In the genomic region with DNA sequence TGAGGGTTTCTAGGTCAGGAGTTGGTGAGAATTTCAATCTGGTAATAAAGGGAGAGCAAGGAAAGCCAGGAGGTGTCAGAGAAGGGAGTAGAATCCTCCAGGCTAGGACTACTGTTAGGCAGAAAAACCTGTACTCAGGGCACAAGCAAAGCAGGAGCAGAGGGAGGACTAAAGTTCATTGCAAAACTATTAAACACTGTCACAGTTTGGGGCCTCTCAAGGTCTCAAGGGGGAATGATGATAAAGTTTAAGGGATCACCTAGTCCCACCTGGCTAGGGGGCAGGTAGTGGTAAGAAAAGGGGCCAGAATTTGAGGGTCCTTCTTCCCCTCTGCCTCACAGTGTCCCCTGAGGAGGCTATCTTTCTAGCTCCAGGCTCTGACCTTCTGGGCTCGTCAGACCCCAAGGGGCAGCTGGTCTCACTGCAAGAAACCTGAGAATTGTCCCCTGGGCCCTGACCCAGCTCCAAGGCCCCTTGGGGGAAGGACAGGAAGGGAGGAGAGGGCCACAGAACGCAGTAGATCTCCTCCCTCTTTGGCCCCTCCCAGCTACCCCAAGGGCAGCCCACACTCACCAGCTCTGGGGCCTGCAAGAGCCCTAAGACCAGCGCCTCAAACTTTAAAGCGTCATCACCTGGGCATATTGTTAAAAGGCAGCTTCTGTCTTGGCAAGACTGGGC, we compare ENCODE assay signal across 8 cellular contexts. TPM values are rescaled to one million over a fixed set of nuclear protein-coding genes. Genes with fewer than 3 reads are reported as not detected.
A peak's percentile ranks its signal among the peaks of the same experiment; 100 is the strongest.
DNase-seq lines count a peak whose midpoint lies in the region; ATAC-seq and TF ChIP-seq lines count a peak whose summit lies in the region.

No MANE protein-coding gene starts in this region.

- no TSS peak for BruUV-seq in PC-9 (replicated peaks; lab: Mats Ljungman, UMichigan)

- no peaks in the 10 kb centered on the region for H4K20me1 ChIP-seq in PC-9 (ENCODE audit: insufficient read depth)

- H3K36me3 ChIP-seq in PC-9 (ENCODE audit: low read depth) (no peaks in the 10 kb centered on the region), body of pancreas (replicated peaks in 1 of 2; ENCODE audit: insufficient read depth in 1 of 2, low read depth in 2 of 2) (no peaks in the 10 kb centered on the region), lower lobe of right lung (no peaks in the 10 kb centered on the region), tibial artery (no peaks in the 10 kb centered on the region)

- peak overlapping the region; percentile 71; the same call in 1 of the 2 replicates for H3K4me3 ChIP-seq in PC-9
- peak overlapping the region; percentile 42 to 59 for H3K4me3 ChIP-seq in body of pancreas
- peak overlapping the region; percentile 86 for H3K4me3 ChIP-seq in lower lobe of right lung
- peak overlapping the region; percentile 77 to 86 for H3K4me3 ChIP-seq in tibial artery

- DNase-seq in PC-9: no peak
- DNase-seq in body of pancreas: peak; percentile 28 to 64 (median 56)
- peak; percentile 74 for DNase-seq in lower lobe of right lung
- peak; percentile 74 to 80 for DNase-seq in tibial artery
- DNase-seq in NCI-H2107 treated with DMSO at 0.1 percent for 48 hours (lab: John Stamatoyannopoulos, UW; ENCODE audit: unreplicated experiment): no peak
- DNase-seq in glomerular visceral epithelial cell (ENCODE audit: extremely low spot score): no peak

- intact Hi-C loops in PC-9 (cut with micrococcal nuclease; ENCODE audit: unreplicated experiment): loop anchor here (5.0 kb wide), 1 partner anchor 91 kb away; no protein-coding TSS in a partner anchor
- intact Hi-C loops in body of pancreas (cut with DNase I): no loop called here
- intact Hi-C loops in lower lobe of right lung (cut with DNase I): no loop called here
- intact Hi-C loops in tibial artery (cut with DNase I; ENCODE audit: low total_unique reads): no loop called here

- H3K9me3 ChIP-seq in PC-9 (ENCODE audit: insufficient read depth, low read depth): no peaks in the 10 kb centered on the region
- H3K9me3 ChIP-seq in body of pancreas: no peaks in the 10 kb centered on the region
- no peaks in the 10 kb centered on the region for H3K9me3 ChIP-seq in lower lobe of right lung
- no peaks in the 10 kb centered on the region for H3K9me3 ChIP-seq in tibial artery

- WGBS in body of pancreas, 2 donors: 6 to 14% methylated on average over 4 of the region's 4 CpGs

- H3K4me1 ChIP-seq in PC-9 (replicated peaks; ENCODE audit: insufficient read depth) (no peaks in the 10 kb centered on the region), body of pancreas (peaks cover 39% of the 10 kb centered on the region), lower lobe of right lung (peaks cover 55% of the 10 kb centered on the region), tibial artery (peaks cover 0 to 45% (median 34%) of the 10 kb centered on the region in 4 donors)

- H3K27ac ChIP-seq in PC-9 (no peak overlapping the region), body of pancreas (peak overlapping the region; percentile 60 to 89 (median 82)), lower lobe of right lung (peak overlapping the region; percentile 94), tibial artery (peak overlapping the region; percentile 79 to 83)

- H3F3A ChIP-seq in PC-9 (ENCODE audit: insufficient read depth, low read depth): no peaks in the 10 kb centered on the region

- TF ChIP-seq POLR2A in GM18526 (IDR thresholded peaks at IDR 0.05; ENCODE audit: extremely low read depth, insufficient read length) (peak; percentile 28), body of pancreas (IDR thresholded peaks at IDR 0.05) (no peak)

- ATAC-seq in HG02763 (IDR thresholded peaks at IDR 0.05; ENCODE audit: unreplicated experiment): peak; percentile 58
- peak; percentile 40 for ATAC-seq in body of pancreas
- peak; percentile 86 to 88 for ATAC-seq in lower lobe of right lung

- H3K79me2 ChIP-seq in PC-9 (ENCODE audit: low read depth): no peaks in the 10 kb centered on the region

- TF ChIP-seq CTCF in PC-9 (conservative IDR thresholded peaks at IDR 0.05) (no peak), body of pancreas (IDR thresholded peaks at IDR 0.05) (no peak), lower lobe of right lung (IDR thresholded peaks at IDR 0.05) (no peak), tibial artery (IDR thresholded peaks at IDR 0.05) (no peak)

- POLR2A ChIA-PET in PC-9 (lab: Charles Lee; ENCODE audit: unreplicated experiment): interaction anchor here (1.3 kb wide), 1 partner anchor 30 kb away, joined by 3 read pairs; no protein-coding TSS in a partner anchor

- H3K27me3 ChIP-seq in PC-9 (ENCODE audit: insufficient read depth, low read depth) (no peaks in the 10 kb centered on the region), body of pancreas (no peaks in the 10 kb centered on the region), lower lobe of right lung (ENCODE audit: low read depth) (no peaks in the 10 kb centered on the region), tibial artery (no peaks in the 10 kb centered on the region)

- CTCF ChIA-PET in PC-9 (lab: Charles Lee): no interaction called here

- peak overlapping the region; percentile 87 for H3K4me2 ChIP-seq in PC-9

- no peaks in the 10 kb centered on the region for H3K9me2 ChIP-seq in PC-9 (ENCODE audit: insufficient read depth)

- no peak overlapping the region for H2AFZ ChIP-seq in PC-9

RNA-seq across cellular contexts. Expression of a gene that starts 1.0 kb away (rescaled TPM):
- total RNA-seq in PC-9 (2021): 0.35 and 0.50 TPM in 2 replicates
- 10 to 100 TPM; 34.8 to 44.8 TPM for total RNA-seq in body of pancreas
- 79.0 TPM for total RNA-seq in lower lobe of right lung

RNA-seq across cellular contexts. Expression of a gene that starts 30.1 kb away (rescaled TPM):
- total RNA-seq in PC-9 (2021): 24.5 and 26.7 TPM in 2 replicates
- 10 to 100 TPM in 1 of 2 donors, 1 to 10 TPM in 1; 8.9 to 17.9 TPM for total RNA-seq in body of pancreas
- 129 TPM for total RNA-seq in lower lobe of right lung

Comparison
In these comparisons a context has a peak if more than half of its experiments do, and no peak if none do; other contexts are left out.
1. DNase-seq: peak in body of pancreas (4 of 4), lower lobe of right lung (single experiment) and tibial artery (2 of 2); none in PC-9 (0 of 2), NCI-H2107 treated with DMSO at 0.1 percent for 48 hours (single experiment) and glomerular visceral epithelial cell (single experiment).
2. RNA of a gene that starts 1.0 kb away (total RNA-seq): 79.0 TPM in lower lobe of right lung (single experiment) and 34.8 to 44.8 TPM in body of pancreas; 0.35 to 0.50 TPM in PC-9; every median in the first group is over 10 times any median in the second.
3. Peak in every context shown above with its lines, with median percentiles within 50 percentile points of each other: ATAC-seq and H3K4me3 ChIP-seq.